ENCODE assay signal across 9 cellular contexts in the genomic region with DNA sequence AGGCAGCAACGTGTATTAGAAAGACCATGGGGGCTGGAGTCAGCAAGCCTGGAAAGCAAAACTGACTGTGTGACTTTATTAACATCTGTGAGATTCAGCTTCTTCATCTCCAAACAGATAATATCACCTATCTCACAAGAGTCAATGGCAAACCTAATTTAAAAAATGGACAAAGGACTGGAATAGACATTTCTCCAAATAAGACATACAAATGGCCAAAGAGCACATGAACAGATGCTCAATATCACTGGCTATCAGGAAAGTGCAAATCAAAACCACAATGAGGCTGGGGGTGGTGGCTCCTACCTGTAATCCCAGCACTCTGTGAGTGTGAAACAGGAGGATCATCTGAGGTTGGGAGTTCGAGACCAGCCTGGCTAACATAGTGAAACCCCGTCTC.
"Had no signal": no experiment of that assay in that cellular context is flagged by ENCODE, and none has a peak within 500 bp of the region (broad histone marks: within the 10 kb centered on the region; RNA-seq: fewer than 3 reads in every experiment).

No MANE protein-coding gene starts in this region.

- H3K4me3 ChIP-seq: GM23248, GM23338, HAP-1 had no signal

- H3K9me3 ChIP-seq: HAP-1 had no signal

- H2AFZ ChIP-seq: GM23248, GM23338 had no signal

- H3K9ac ChIP-seq: GM23248 had no signal

- H3K4me2 ChIP-seq: GM23338 had no signal

- H3K36me3 ChIP-seq: HAP-1 had no signal

- ATAC-seq: GM23338, HCT116 had no signal

- H3K4me1 ChIP-seq: HAP-1 had no signal

- DNase-seq: GM23248, GOT3, H7, H9, HCEC 1CT, HFFc6 had no signal

- H3K27ac ChIP-seq: GM23248 had no signal
